ENCODE assay signal across 7 cellular contexts in the genomic region with DNA sequence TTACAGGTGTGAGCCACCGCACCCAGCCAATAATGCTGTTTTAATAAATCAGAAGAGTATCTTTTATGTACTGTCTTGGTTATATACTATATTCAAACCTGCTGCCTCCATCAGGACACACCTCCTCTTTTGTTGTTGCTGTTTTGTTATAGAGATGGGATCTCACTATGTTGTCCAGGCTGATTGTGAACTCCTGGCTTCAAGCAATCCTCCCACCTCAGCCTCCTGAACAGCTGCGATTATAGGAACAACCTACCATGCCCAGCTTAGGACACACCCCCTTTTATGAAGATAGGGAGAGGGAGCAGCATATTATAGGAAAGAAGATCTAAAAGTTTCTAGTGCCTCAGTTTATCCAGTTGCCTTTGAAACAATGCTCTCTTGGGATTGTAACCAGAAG.
"Had no signal": no experiment of that assay in that cellular context is flagged by ENCODE, and none has a peak within 500 bp of the region (broad histone marks: within the 10 kb centered on the region; RNA-seq: fewer than 3 reads in every experiment).

No MANE protein-coding gene starts in this region.

- H3K4me3 ChIP-seq: GM23338, HAP-1 had no signal

- ATAC-seq: GM23338, HCT116 had no signal

- H3K4me2 ChIP-seq: GM23338 had no signal

- DNase-seq: H7, HFFc6, KG1 had no signal

- FAIRE-seq: HTR-8/SVneo had no signal

- H3K9me3 ChIP-seq: HAP-1 had no signal

- H2AFZ ChIP-seq: GM23338 had no signal

- H3K4me1 ChIP-seq: HAP-1 had no signal
